8 cellular contexts compared by ENCODE assay signal in genomic region chr20:3238616-3239025, GRCh38. TPM values are rescaled to one million over a fixed set of nuclear protein-coding genes. Genes with fewer than 3 reads are reported as not detected.
A peak's percentile ranks its signal among the peaks of the same experiment; 100 is the strongest.
DNase-seq lines count a peak whose midpoint lies in the region; ATAC-seq and TF ChIP-seq lines count a peak whose summit lies in the region.

No MANE protein-coding gene starts in this region.

- TF ChIP-seq CTCF in GM12864 (IDR thresholded peaks at IDR 0.05; ENCODE audit: low read depth, low read length, missing control alignments) (no peak), mucosa of descending colon (IDR thresholded peaks at IDR 0.05) (no peak)

- DNase-seq in GM12864 (ENCODE audit: low read depth) (no peak), UCSD-AML1 (lab: John Stamatoyannopoulos, UW; ENCODE audit: unreplicated experiment) (peak; percentile 37), mucosa of descending colon (peak in 2 of 3 donors; percentile 23 to 57), kidney glomerular epithelial cell (lab: John Stamatoyannopoulos, UW) (no peak), KG1 (lab: John Stamatoyannopoulos, UW) (no peak)

- no peaks in the 10 kb centered on the region for H3K9me3 ChIP-seq in duodenal mucosa (ENCODE audit: control insufficient read depth in 1 of 2, low read length in 2 of 2)
- H3K9me3 ChIP-seq in mucosa of descending colon = no peaks in the 10 kb centered on the region
- peaks cover 1% of the 10 kb centered on the region for H3K9me3 ChIP-seq in thymus (ENCODE audit: control insufficient read depth)

- H3K36me3 ChIP-seq in duodenal mucosa (ENCODE audit: control insufficient read depth in 1 of 2, insufficient read depth in 2 of 2, low read length in 2 of 2) = no peaks in the 10 kb centered on the region
- no peaks in the 10 kb centered on the region for H3K36me3 ChIP-seq in mucosa of descending colon (ENCODE audit: low read depth)
- no peaks in the 10 kb centered on the region for H3K36me3 ChIP-seq in thymus (ENCODE audit: control insufficient read depth, insufficient read depth)

- intact Hi-C loops in mucosa of descending colon (cut with DNase I, micrococcal nuclease) = no loop called here

- peaks cover 9 to 17% of the 10 kb centered on the region in 2 donors for H3K4me1 ChIP-seq in duodenal mucosa (ENCODE audit: control insufficient read depth in 1 of 2, insufficient read depth in 2 of 2, low read length in 2 of 2)
- H3K4me1 ChIP-seq in mucosa of descending colon (ENCODE audit: low read depth) = peaks cover 6% of the 10 kb centered on the region
- H3K4me1 ChIP-seq in thymus (ENCODE audit: control insufficient read depth, insufficient read depth, low read length) = peaks cover 10% of the 10 kb centered on the region

- WGBS in thymus = 1% methylated on average over 48 of the region's 48 CpGs

- no peak overlapping the region for H3K27ac ChIP-seq in duodenal mucosa (ENCODE audit: low read depth, low read length)
- no peak overlapping the region for H3K27ac ChIP-seq in thymus (ENCODE audit: low read depth)

- no peak overlapping the region for H3K9ac ChIP-seq in duodenal mucosa (ENCODE audit: low read depth in 1 of 2, low read length in 2 of 2)

- H3K4me3 ChIP-seq in GM12864 (ENCODE audit: low read depth, low read length) (peak overlapping the region; percentile 57), duodenal mucosa (ENCODE audit: low read depth in 1 of 2, low read length in 2 of 2) (peak overlapping the region; percentile 69 to 72), mucosa of descending colon (peak overlapping the region; percentile 24), thymus (ENCODE audit: low read length) (peak overlapping the region; percentile 62)

- peaks cover 46 to 49% of the 10 kb centered on the region in 2 donors for H3K27me3 ChIP-seq in duodenal mucosa (ENCODE audit: control insufficient read depth in 1 of 2, insufficient read depth in 2 of 2, low read length in 2 of 2)
- peaks cover 71% of the 10 kb centered on the region for H3K27me3 ChIP-seq in thymus (ENCODE audit: control insufficient read depth, insufficient read depth)

- peak; percentile 57 for ATAC-seq in HG03354 (IDR thresholded peaks at IDR 0.05; ENCODE audit: poor library complexity, severe bottlenecking, unreplicated experiment)
- ATAC-seq in mucosa of descending colon = peak; percentile 28

RNA-seq across cellular contexts. Expression of gene SLC4A11, which starts 0.4 kb away (rescaled TPM):
- total RNA-seq in mucosa of descending colon = 1 to 10 TPM in 2 of 3 donors, under 1 TPM in 1; 0.31 to 1.2 (median 1.1) TPM
- 4.4 TPM for polyA plus RNA-seq in thymus

RNA-seq across cellular contexts. Expression of gene ITPA, which starts 29.3 kb away (rescaled TPM):
- total RNA-seq in mucosa of descending colon = 10 to 100 TPM; 29.8 to 44.7 (median 43.8) TPM
- polyA plus RNA-seq in thymus = 141 TPM

RNA-seq across cellular contexts. Expression of gene DDRGK1, which starts 34.1 kb away (rescaled TPM):
- total RNA-seq in mucosa of descending colon = 10 to 100 TPM; 51.3 to 80.3 (median 62.9) TPM
- 42.7 TPM for polyA plus RNA-seq in thymus

Comparison
In these comparisons a context has a peak if more than half of its experiments do, and no peak if none do; other contexts are left out.
1. DNase-seq: peak in UCSD-AML1 (single experiment) and mucosa of descending colon (2 of 3); none in GM12864 (single experiment), kidney glomerular epithelial cell (single experiment) and KG1 (single experiment).
2. Peak in every context shown above with its lines, with median percentiles within 50 percentile points of each other: H3K4me3 ChIP-seq.